In the genomic region with DNA sequence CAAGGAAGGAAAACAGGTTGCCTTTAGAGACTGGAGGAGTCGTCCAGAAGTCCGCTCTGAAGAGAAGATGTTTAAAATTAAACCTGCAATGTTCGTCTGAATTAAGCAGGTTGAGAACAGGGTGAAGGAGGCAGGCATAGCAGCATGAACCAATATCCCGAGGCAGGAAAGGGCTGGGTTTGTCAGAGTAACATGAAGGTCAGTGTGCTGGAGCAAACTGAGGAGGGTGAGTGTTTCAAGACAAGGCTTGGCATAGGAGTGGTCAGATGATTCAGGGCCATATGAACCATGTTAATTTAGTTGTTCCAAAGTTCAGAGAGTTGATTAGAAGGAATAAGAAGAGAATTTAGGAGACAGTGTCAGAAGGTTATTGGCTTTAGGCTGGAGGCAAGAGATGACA, we compare ENCODE assay signal across 1 cellular context.
TF ChIP-seq lines count a peak whose summit lies in the region.

No MANE protein-coding gene starts in this region.

TF ChIP-seq in GM23338, 12 proteins besides CTCF, POLR2A, EP300 and RAD21 (continued from another document):
- TF ChIP-seq, protein P1, sequence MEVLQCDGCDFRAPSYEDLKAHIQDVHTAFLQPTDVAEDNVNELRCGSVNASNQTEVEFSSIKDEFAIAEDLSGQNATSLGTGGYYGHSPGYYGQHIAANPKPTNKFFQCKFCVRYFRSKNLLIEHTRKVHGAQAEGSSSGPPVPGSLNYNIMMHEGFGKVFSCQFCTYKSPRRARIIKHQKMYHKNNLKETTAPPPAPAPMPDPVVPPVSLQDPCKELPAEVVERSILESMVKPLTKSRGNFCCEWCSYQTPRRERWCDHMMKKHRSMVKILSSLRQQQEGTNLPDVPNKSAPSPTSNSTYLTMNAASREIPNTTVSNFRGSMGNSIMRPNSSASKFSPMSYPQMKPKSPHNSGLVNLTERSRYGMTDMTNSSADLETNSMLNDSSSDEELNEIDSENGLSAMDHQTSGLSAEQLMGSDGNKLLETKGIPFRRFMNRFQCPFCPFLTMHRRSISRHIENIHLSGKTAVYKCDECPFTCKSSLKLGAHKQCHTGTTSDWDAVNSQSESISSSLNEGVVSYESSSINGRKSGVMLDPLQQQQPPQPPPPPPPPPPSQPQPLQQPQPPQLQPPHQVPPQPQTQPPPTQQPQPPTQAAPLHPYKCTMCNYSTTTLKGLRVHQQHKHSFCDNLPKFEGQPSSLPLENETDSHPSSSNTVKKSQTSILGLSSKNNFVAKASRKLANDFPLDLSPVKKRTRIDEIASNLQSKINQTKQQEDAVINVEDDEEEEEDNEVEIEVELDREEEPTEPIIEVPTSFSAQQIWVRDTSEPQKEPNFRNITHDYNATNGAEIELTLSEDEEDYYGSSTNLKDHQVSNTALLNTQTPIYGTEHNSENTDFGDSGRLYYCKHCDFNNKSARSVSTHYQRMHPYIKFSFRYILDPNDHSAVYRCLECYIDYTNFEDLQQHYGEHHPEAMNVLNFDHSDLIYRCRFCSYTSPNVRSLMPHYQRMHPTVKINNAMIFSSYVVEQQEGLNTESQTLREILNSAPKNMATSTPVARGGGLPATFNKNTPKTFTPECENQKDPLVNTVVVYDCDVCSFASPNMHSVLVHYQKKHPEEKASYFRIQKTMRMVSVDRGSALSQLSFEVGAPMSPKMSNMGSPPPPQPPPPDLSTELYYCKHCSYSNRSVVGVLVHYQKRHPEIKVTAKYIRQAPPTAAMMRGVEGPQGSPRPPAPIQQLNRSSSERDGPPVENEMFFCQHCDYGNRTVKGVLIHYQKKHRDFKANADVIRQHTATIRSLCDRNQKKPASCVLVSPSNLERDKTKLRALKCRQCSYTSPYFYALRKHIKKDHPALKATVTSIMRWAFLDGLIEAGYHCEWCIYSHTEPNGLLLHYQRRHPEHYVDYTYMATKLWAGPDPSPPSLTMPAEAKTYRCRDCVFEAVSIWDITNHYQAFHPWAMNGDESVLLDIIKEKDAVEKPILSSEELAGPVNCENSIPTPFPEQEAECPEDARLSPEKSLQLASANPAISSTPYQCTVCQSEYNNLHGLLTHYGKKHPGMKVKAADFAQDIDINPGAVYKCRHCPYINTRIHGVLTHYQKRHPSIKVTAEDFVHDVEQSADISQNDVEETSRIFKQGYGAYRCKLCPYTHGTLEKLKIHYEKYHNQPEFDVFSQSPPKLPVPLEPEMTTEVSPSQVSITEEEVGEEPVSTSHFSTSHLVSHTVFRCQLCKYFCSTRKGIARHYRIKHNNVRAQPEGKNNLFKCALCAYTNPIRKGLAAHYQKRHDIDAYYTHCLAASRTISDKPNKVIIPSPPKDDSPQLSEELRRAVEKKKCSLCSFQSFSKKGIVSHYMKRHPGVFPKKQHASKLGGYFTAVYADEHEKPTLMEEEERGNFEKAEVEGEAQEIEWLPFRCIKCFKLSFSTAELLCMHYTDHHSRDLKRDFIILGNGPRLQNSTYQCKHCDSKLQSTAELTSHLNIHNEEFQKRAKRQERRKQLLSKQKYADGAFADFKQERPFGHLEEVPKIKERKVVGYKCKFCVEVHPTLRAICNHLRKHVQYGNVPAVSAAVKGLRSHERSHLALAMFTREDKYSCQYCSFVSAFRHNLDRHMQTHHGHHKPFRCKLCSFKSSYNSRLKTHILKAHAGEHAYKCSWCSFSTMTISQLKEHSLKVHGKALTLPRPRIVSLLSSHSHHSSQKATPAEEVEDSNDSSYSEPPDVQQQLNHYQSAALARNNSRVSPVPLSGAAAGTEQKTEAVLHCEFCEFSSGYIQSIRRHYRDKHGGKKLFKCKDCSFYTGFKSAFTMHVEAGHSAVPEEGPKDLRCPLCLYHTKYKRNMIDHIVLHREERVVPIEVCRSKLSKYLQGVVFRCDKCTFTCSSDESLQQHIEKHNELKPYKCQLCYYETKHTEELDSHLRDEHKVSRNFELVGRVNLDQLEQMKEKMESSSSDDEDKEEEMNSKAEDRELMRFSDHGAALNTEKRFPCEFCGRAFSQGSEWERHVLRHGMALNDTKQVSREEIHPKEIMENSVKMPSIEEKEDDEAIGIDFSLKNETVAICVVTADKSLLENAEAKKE (CRISPR knock-in tag; IDR thresholded peaks at IDR 0.05), result no peak
- no peak for TF ChIP-seq ZNF114 (CRISPR knock-in tag; IDR thresholded peaks at IDR 0.05)
